Comparison of ENCODE assay signal across 8 cellular contexts in genomic region chr7:77269360-77270075, GRCh38.
DNase-seq lines count a peak whose midpoint lies in the region; ATAC-seq and TF ChIP-seq lines count a peak whose summit lies in the region.

No MANE protein-coding gene starts in this region.

- peak; percentile 45 for DNase-seq in Ammon's horn (ENCODE audit: low spot score)
- DNase-seq in left ventricle myocardium superior = peak; percentile 42
- no peak for DNase-seq in foreskin fibroblast
- DNase-seq in NK-92 treated with Interleukin-12 subunit alpha and Interleukin-12 subunit beta, amount 100 ng/mL, for 24 hours (lab: John Stamatoyannopoulos, UW) = no peak
- no peak for DNase-seq in activated T-cell treated with anti-CD3 and anti-CD28 coated beads, Interleukin-2, amount 50 U/mL, for 4 hours
- DNase-seq in erythroblast (lab: John Stamatoyannopoulos, UW) = no peak

- intact Hi-C loops in left ventricle myocardium superior (cut with micrococcal nuclease) = no loop called here

- H3K4me3 Mint-ChIP-seq in activated T-cell treated with anti-CD3 and anti-CD28 coated beads, Interleukin-2, amount 50 U/mL, for 4 hours = no peak overlapping the region

- no peak for TF ChIP-seq POLR2A in erythroblast (IDR thresholded peaks at IDR 0.05; ENCODE audit: low read length)

- peaks cover 11% of the 10 kb centered on the region for H3K4me1 Mint-ChIP-seq in activated T-cell treated with anti-CD3 and anti-CD28 coated beads, Interleukin-2, amount 50 U/mL, for 4 hours (ENCODE audit: low read depth)

- no peaks in the 10 kb centered on the region for H3K9me3 Mint-ChIP-seq in activated T-cell treated with anti-CD3 and anti-CD28 coated beads, Interleukin-2, amount 50 U/mL, for 4 hours

- no peak overlapping the region for H3K4me3 ChIP-seq in foreskin fibroblast (ENCODE audit: low read depth in 1 of 2, low read length in 2 of 2)

- no peak for TF ChIP-seq CTCF in foreskin fibroblast (IDR thresholded peaks at IDR 0.05; ENCODE audit: low read depth, low read length)

- ATAC-seq in GM21367 (IDR thresholded peaks at IDR 0.05; ENCODE audit: unreplicated experiment) (peak; percentile 80), HG03457 (IDR thresholded peaks at IDR 0.05; ENCODE audit: unreplicated experiment) (peak; percentile 43), left ventricle myocardium superior (peak; percentile 93)
- no peak for ATAC-seq in activated T-cell treated with anti-CD3 and anti-CD28 coated beads, Interleukin-2, amount 50 U/mL, for 4 hours

- no peaks in the 10 kb centered on the region for H3K27me3 Mint-ChIP-seq in activated T-cell treated with anti-CD3 and anti-CD28 coated beads, Interleukin-2, amount 50 U/mL, for 4 hours (ENCODE audit: low read depth)

- H3K36me3 Mint-ChIP-seq in activated T-cell treated with anti-CD3 and anti-CD28 coated beads, Interleukin-2, amount 50 U/mL, for 4 hours (ENCODE audit: insufficient read depth) = peaks cover 7% of the 10 kb centered on the region

Comparison
In these comparisons a context has a peak if more than half of its experiments do, and no peak if none do; other contexts are left out.
1. DNase-seq: peak in Ammon's horn (single experiment) and left ventricle myocardium superior (single experiment); none in foreskin fibroblast (0 of 2), NK-92 treated with Interleukin-12 subunit alpha and Interleukin-12 subunit beta, amount 100 ng/mL, for 24 hours (single experiment), activated T-cell treated with anti-CD3 and anti-CD28 coated beads, Interleukin-2, amount 50 U/mL, for 4 hours (single experiment) and erythroblast (0 of 2).
2. ATAC-seq: peak in GM21367 (single experiment), HG03457 (single experiment) and left ventricle myocardium superior (single experiment); none in activated T-cell treated with anti-CD3 and anti-CD28 coated beads, Interleukin-2, amount 50 U/mL, for 4 hours (0 of 2).